10 cellular contexts compared by ENCODE assay signal in genomic region chr14:55446127-55446736, GRCh38. TPM values are rescaled to one million over a fixed set of nuclear protein-coding genes. Genes with fewer than 3 reads are reported as not detected.
DNase-seq lines count a peak whose midpoint lies in the region; ATAC-seq, FAIRE-seq and TF ChIP-seq lines count a peak whose summit lies in the region.
"Had no signal": no experiment of that assay in that cellular context is flagged by ENCODE, and none has a peak within 500 bp of the region (broad histone marks: within the 10 kb centered on the region; RNA-seq: fewer than 3 reads in every experiment).

No MANE protein-coding gene starts in this region.

- H3K27ac ChIP-seq in H1 (ENCODE audit: low read depth, low read length) (no peak overlapping the region), substantia nigra (ENCODE audit: low read depth, low read length, poor library complexity, severe bottlenecking) (no peak overlapping the region)

- H4K91ac ChIP-seq in H1 (replicated peaks; ENCODE audit: insufficient read length, low read length) = no peak overlapping the region

- no peak overlapping the region for H2BK5ac ChIP-seq in H1 (ENCODE audit: low read depth, low read length)

- H3K9ac ChIP-seq in H1 (replicated peaks in 1 of 4; ENCODE audit: extremely low read depth in 1 of 4, low read depth in 3 of 4, low read length in 3 of 4) = no peak overlapping the region

- POLR2A ChIA-PET in H1 (lab: Charles Lee; ENCODE audit: partially characterized antibody) = no interaction called here

- no peaks in the 10 kb centered on the region for H3K36me3 Mint-ChIP-seq in HFFc6 (ENCODE audit: low read depth)

- no peak overlapping the region for H3K4me3 ChIP-seq in H1 (ENCODE audit: extremely low read depth in 1 of 4, insufficient read depth in 2 of 4, low read depth in 3 of 4, low read length in 4 of 4)

- H2BK20ac ChIP-seq in H1 (ENCODE audit: low read length) = no peak overlapping the region

- no peaks in the 10 kb centered on the region for H3K4me1 ChIP-seq in H1 (replicated peaks in 1 of 4; ENCODE audit: control insufficient read depth in 3 of 4, insufficient read depth in 4 of 4, low read length in 3 of 4)

- H2AK5ac ChIP-seq in H1 (ENCODE audit: low read depth, low read length) = no peak overlapping the region

- no peak overlapping the region for H3K23ac ChIP-seq in H1 (ENCODE audit: insufficient read length)

- CTCF ChIA-PET in H1 (lab: Charles Lee; ENCODE audit: partially characterized antibody) = interaction anchor here (0.6 to 2.9 kb wide), 42 partner anchors 9 to 1044 kb away, joined by 3 to 20 read pairs (median 4); partner anchors contain the start of gene FBXO34

- TF ChIP-seq CTCF in HFFc6 (IDR thresholded peaks at IDR 0.05) (peak; percentile 96), H1 (IDR thresholded peaks at IDR 0.05; ENCODE audit: control extremely low read depth in 1 of 3, insufficient read depth in 1 of 3, low read depth in 1 of 3, low read length in 3 of 3) (peak in 2 of 3 experiments; percentile 64 to 72; a peak in 3 of 4 replicates)

- H2BK12ac ChIP-seq in H1 (ENCODE audit: low read depth, low read length) = no peak overlapping the region

- no peaks in the 10 kb centered on the region for H3K79me2 ChIP-seq in H1 (ENCODE audit: control insufficient read depth in 1 of 2, insufficient read depth in 2 of 2, low read length in 2 of 2)

- no peaks in the 10 kb centered on the region for H3K23me2 ChIP-seq in H1 (ENCODE audit: low read depth, low read length)

- H2BK120ac ChIP-seq in H1 (replicated peaks; ENCODE audit: low read depth, low read length) = no peak overlapping the region

- no peak overlapping the region for H3K18ac ChIP-seq in H1 (ENCODE audit: extremely low read depth, low read length)

- peaks cover 49% of the 10 kb centered on the region for H3K4me1 Mint-ChIP-seq in HFFc6 (ENCODE audit: low read depth)

- DNase-seq in COLO829 (ENCODE audit: low spot score) (peak; percentile 51), HFFc6 (peak; percentile 73), NCI-H510A treated with DMSO at 0.1 percent for 48 hours (lab: John Stamatoyannopoulos, UW) (peak; percentile 78), H1 (ENCODE audit: low read depth in 1 of 2, low spot score in 2 of 2) (peak in 1 of 2 experiments; percentile 75), middle frontal gyrus (ENCODE audit: extremely low spot score, low spot score) (peak; percentile 50), substantia nigra (lab: John Stamatoyannopoulos, UW) (peak in 33 of 49 donors; percentile 1 to 63 (median 22))
- DNase-seq in activated CD4-positive, alpha-beta T cell treated with anti-CD3 and anti-CD28 coated beads, Interleukin-2, amount 50 U/mL, for 1 hour = peak; percentile 39

- FAIRE-seq in H1 (lab: Jason Lieb, UNC) = peak; percentile 50

- H4K8ac ChIP-seq in H1 (ENCODE audit: extremely low read depth, insufficient read depth, low read length) = no peak overlapping the region

- H3K9me3 Mint-ChIP-seq in HFFc6 = no peaks in the 10 kb centered on the region

- H3K27ac Mint-ChIP-seq in HFFc6 = peak overlapping the region; percentile 89

- H3K36me3 ChIP-seq in H1 (ENCODE audit: control insufficient read depth in 2 of 4, insufficient read depth in 4 of 4, low read length in 3 of 4) = no peaks in the 10 kb centered on the region

- no peak overlapping the region for H2AFZ ChIP-seq in H1 (ENCODE audit: low read length)

- no peak for TF ChIP-seq EP300 in H1 (IDR thresholded peaks at IDR 0.05; ENCODE audit: borderline replicate concordance in 1 of 2, low read depth in 2 of 2, low read length in 2 of 2)

- H3K4ac ChIP-seq in H1 (replicated peaks; ENCODE audit: insufficient read length, low read depth, low read length) = no peak overlapping the region

- ATAC-seq in GM21528 (IDR thresholded peaks at IDR 0.05; ENCODE audit: low FRiP score, unreplicated experiment) = no peak

- peak; percentile 70 to 78 for TF ChIP-seq RAD21 in H1 (IDR thresholded peaks at IDR 0.05 in 1 of 2, conservative IDR thresholded peaks at IDR 0.05 in 1 of 2; ENCODE audit: low read depth in 2 of 2, low read length in 2 of 2)

- no peak overlapping the region for H3K14ac ChIP-seq in H1 (ENCODE audit: insufficient read length)

- no peak overlapping the region for H2BK15ac ChIP-seq in H1 (ENCODE audit: low read length)

- no peak overlapping the region for H3K4me2 ChIP-seq in H1 (ENCODE audit: insufficient read depth in 1 of 2, low read depth in 2 of 2, low read length in 2 of 2)

- no peaks in the 10 kb centered on the region for H4K20me1 ChIP-seq in H1 (replicated peaks in 1 of 2; ENCODE audit: control insufficient read depth in 1 of 2, insufficient read depth in 2 of 2, low read length in 2 of 2)

- no peaks in the 10 kb centered on the region for H3K9me3 ChIP-seq in H1 (ENCODE audit: insufficient read depth in 2 of 2, low read depth in 1 of 2, low read length in 1 of 2)

- peak overlapping the region; percentile 72 for H3K4me3 Mint-ChIP-seq in HFFc6

- TF ChIP-seq POLR2A in H1 (IDR thresholded peaks at IDR 0.05; ENCODE audit: control extremely low read depth in 1 of 2, low read depth in 2 of 2, low read length in 2 of 2) = no peak

- no peaks in the 10 kb centered on the region for H3K79me1 ChIP-seq in H1 (ENCODE audit: low read depth, low read length)

- 38% methylated on average over 5 of the region's 5 CpGs; no CpG with 5 or more reads in 1 of the 2 experiments for WGBS in H1 (ENCODE audit: extremely low coverage in 1 of 2, insufficient coverage in 1 of 2, insufficient read length in 1 of 2, insufficient replicate concordance in 2 of 2, low coverage in 1 of 2, low lambda C conversion rate in 2 of 2, missing lambda C conversion rate in 1 of 2), 2 experiments

- H3K27me3 Mint-ChIP-seq in HFFc6 (ENCODE audit: insufficient read depth) = 0 out of 2 replicates have a peak, but pooled peaks cover 3% of the 10 kb centered on the region

- H4K5ac ChIP-seq in H1 (ENCODE audit: insufficient read length, low read depth, low read length) = no peak overlapping the region

- no peak overlapping the region for H3K56ac ChIP-seq in H1 (replicated peaks; ENCODE audit: insufficient read length, low read depth, low read length)

- no peaks in the 10 kb centered on the region for H3K27me3 ChIP-seq in H1 (replicated peaks in 1 of 4; ENCODE audit: control insufficient read depth in 3 of 4, extremely low read depth in 1 of 4, insufficient read depth in 3 of 4, low read length in 3 of 4)

TF ChIP-seq in H1, 55 proteins besides CTCF, POLR2A, EP300 and RAD21:
- TF ChIP-seq CEBPB (IDR thresholded peaks at IDR 0.05; ENCODE audit: low read depth, low read length) = 0 out of 2 replicates have a peak, but pooled peaks have one; percentile 24
- no peak for TF ChIP-seq SIN3A (conservative IDR thresholded peaks at IDR 0.05 in 1 of 2, IDR thresholded peaks at IDR 0.05 in 1 of 2; ENCODE audit: low read depth in 1 of 2, low read length in 2 of 2)
- TF ChIP-seq TEAD4 (IDR thresholded peaks at IDR 0.05; ENCODE audit: low read depth, low read length) = peak; percentile 42; the same call in 1 of the 2 replicates

RNA-seq across cellular contexts. Expression of gene TBPL2, which starts 5.8 kb away (rescaled TPM):
- not detected for total RNA-seq in HFFc6 (2021; fragmentation: NEBNext Ultra II Directional; extraction: Animal tissue kit (Norgen Biotek cat#: 25700))
- not detected in 2 replicates for total RNA-seq in H1 (2021; fragmentation: NEBNext Ultra II Directional; extraction: Animal tissue kit (Norgen Biotek cat#: 25700))
- polyA plus RNA-seq in H1 (2011; rRNA removed) = 0.03 TPM in 1 of 2 replicates, not detected in the other
- polyA plus RNA-seq in H1 (2011; cell fraction: cytosol; rRNA removed) = 0.03 TPM
- polyA plus RNA-seq in H1 (2011; cell fraction: nucleus; rRNA removed) = not detected
- polyA plus RNA-seq in H1 (2012, experiment 1 of 2) = not detected in 4 replicates
- polyA plus RNA-seq in H1 (2012, experiment 2 of 2) = not detected
- 0.02 TPM for polyA plus RNA-seq in H1 (2013, experiment 1 of 2)
- polyA plus RNA-seq in H1 (2013, experiment 2 of 2) = 0.02 TPM
- not detected in 2 replicates for polyA minus RNA-seq in H1 (2011; rRNA and poly(A)+ RNA removed)
- not detected for polyA minus RNA-seq in H1 (2011; cell fraction: cytosol; rRNA and poly(A)+ RNA removed)
- not detected for polyA minus RNA-seq in H1 (2011; cell fraction: nucleus; rRNA and poly(A)+ RNA removed)
- total RNA-seq: T-helper 1 cell treated with Interleukin-12 subunit alpha and Interleukin-12 subunit beta and Interleukin-4 antibody, amounts not matched to agents 30 ng/mL and 1 ng/mL, for 36 hours had no signal
- polyA plus RNA-seq: thymus had no signal

RNA-seq across cellular contexts. Expression of gene ATG14, which starts 34.6 kb away (rescaled TPM):
- total RNA-seq in HFFc6 (2021; fragmentation: NEBNext Ultra II Directional; extraction: Animal tissue kit (Norgen Biotek cat#: 25700)) = 1 to 10 TPM; 7.9 to 9.2 (median 8.5) TPM
- total RNA-seq in H1 (2021; fragmentation: NEBNext Ultra II Directional; extraction: Animal tissue kit (Norgen Biotek cat#: 25700)) = 10.8 and 12.2 TPM in 2 replicates
- 4.0 and 4.9 TPM in 2 replicates for polyA plus RNA-seq in H1 (2011; rRNA removed)
- 5.4 TPM for polyA plus RNA-seq in H1 (2011; cell fraction: cytosol; rRNA removed)
- 8.2 TPM for polyA plus RNA-seq in H1 (2011; cell fraction: nucleus; rRNA removed)
- 6.8 to 10.6 TPM (median 8.2 TPM) in 4 replicates for polyA plus RNA-seq in H1 (2012, experiment 1 of 2)
- polyA plus RNA-seq in H1 (2012, experiment 2 of 2) = 2.2 TPM
- polyA plus RNA-seq in H1 (2013, experiment 1 of 2) = 7.0 TPM
- 7.2 TPM for polyA plus RNA-seq in H1 (2013, experiment 2 of 2)
- polyA minus RNA-seq in H1 (2011; rRNA and poly(A)+ RNA removed) = 10.0 and 11.8 TPM in 2 replicates
- polyA minus RNA-seq in H1 (2011; cell fraction: cytosol; rRNA and poly(A)+ RNA removed) = 7.6 TPM
- polyA minus RNA-seq in H1 (2011; cell fraction: nucleus; rRNA and poly(A)+ RNA removed) = 8.2 TPM
